In genomic region chr4:136748777-136749176, GRCh38 we compare ENCODE assay signal across 22 cellular contexts.
"Had no signal": no experiment of that assay in that cellular context is flagged by ENCODE, and none has a peak within 500 bp of the region (broad histone marks: within the 10 kb centered on the region; RNA-seq: fewer than 3 reads in every experiment).

No MANE protein-coding gene starts in this region.

- H3K9me3 ChIP-seq: adrenal gland, body of pancreas, SJCRH30, SK-N-SH had no signal

- H3K4me2 ChIP-seq: KMS-11, PC-9, SK-N-SH had no signal

- H3K4me3 ChIP-seq: adrenal gland, body of pancreas, PC-9, SJCRH30 had no signal

- DNase-seq: activated CD4-positive, alpha-beta T cell treated with anti-CD3 and anti-CD28 coated beads for 4 hours; activated CD4-positive, alpha-beta T cell treated with anti-CD3 and anti-CD28 coated beads, Interleukin-2, amount 50 U/mL, for 4 hours; activated CD8-positive, alpha-beta memory T cell treated with anti-CD3 and anti-CD28 coated beads, Interleukin-2, amount 50 U/mL, for 48 hours; activated CD8-positive, alpha-beta T cell treated with anti-CD3 and anti-CD28 coated beads, Interleukin-2, amount 10 ng/mL, durations not matched to agents 7 days and 5 days; activated naive CD4-positive, alpha-beta T cell treated with anti-CD3 and anti-CD28 coated beads, Interleukin-2, amount 50 U/mL, for 16 hours; activated naive CD8-positive, alpha-beta T cell treated with anti-CD3 and anti-CD28 coated beads, Interleukin-2, amount 10 ng/mL, durations not matched to agents 7 days and 5 days; activated T-cell treated with anti-CD3 and anti-CD28 coated beads, Interleukin-2, amount 50 U/mL, for 1 hour; adrenal gland; anterior cingulate cortex; body of pancreas; NCI-H1092 treated with DMSO at 0.1 percent for 48 hours; NCI-H1417 treated with DMSO at 0.1 percent for 48 hours; NCI-H1694; NCI-H2029; NCI-H446; NCI-H524; PC-9; SJCRH30; SK-N-SH; T-helper 1 cell; WERI-Rb-1 had no signal

- H3K27me3 ChIP-seq: adrenal gland, body of pancreas, SJCRH30 had no signal

- H3K9ac ChIP-seq: KMS-11, SK-N-SH had no signal

- ATAC-seq: activated CD8-positive, alpha-beta T cell treated with anti-CD3 and anti-CD28 coated beads, Interleukin-2, amount 10 ng/mL, durations not matched to agents 7 days and 5 days; body of pancreas had no signal

- H3K4me1 ChIP-seq: adrenal gland, body of pancreas, SJCRH30 had no signal

- H3K27ac ChIP-seq: adrenal gland, body of pancreas, KMS-11, PC-9, SJCRH30, WERI-Rb-1 had no signal

- H3K36me3 ChIP-seq: adrenal gland, SJCRH30, WERI-Rb-1 had no signal

- H2AFZ ChIP-seq: PC-9 had no signal
